Comparison of ENCODE assay signal across 8 cellular contexts in the genomic region with DNA sequence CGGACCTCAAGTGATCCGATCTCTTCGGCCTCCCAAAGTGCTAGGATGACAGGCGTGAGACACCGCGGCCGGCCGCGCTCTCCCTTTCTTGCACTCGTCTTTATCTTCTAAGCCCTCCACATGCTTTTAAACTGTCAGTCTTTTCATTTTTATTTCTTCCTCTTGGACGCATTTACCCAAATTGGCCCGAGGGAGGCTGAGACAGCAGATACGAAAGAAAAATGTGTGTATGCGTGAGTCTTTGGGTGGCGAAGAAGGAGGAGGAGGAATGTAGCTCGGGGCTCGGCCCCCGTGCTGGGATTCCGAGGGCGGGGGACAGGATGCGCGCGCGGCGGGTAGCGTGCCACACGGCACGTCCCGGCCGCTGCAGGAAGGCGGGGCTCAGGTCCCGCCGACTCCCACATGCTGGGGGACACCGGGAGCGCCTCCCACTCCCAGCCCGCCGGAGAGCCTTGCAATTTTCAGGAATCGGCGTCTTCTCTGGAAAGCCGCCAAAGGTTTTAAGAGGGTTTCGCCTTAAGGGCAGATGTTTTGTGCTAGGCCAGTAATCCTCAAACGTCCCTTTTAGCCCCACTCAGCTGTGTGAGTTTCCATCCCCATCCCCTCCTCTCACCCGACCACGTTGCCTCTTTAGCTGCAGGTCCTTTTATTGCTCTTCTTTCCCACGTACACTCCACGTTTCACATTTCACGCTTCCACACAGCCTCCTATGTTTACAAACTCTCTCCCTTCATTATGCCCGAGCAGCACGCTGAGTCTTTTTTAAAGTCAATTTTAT. TPM values are rescaled to one million over a fixed set of nuclear protein-coding genes. Genes with fewer than 3 reads are reported as not detected.
A peak's percentile ranks its signal among the peaks of the same experiment; 100 is the strongest.
DNase-seq lines count a peak whose midpoint lies in the region; ATAC-seq and TF ChIP-seq lines count a peak whose summit lies in the region.

No MANE protein-coding gene starts in this region.

- no peaks in the 10 kb centered on the region for H3K27me3 ChIP-seq in DND-41 (ENCODE audit: insufficient read depth, low read length, poor library complexity)
- no peaks in the 10 kb centered on the region for H3K27me3 ChIP-seq in osteoblast (ENCODE audit: insufficient read depth, low read length)
- no peaks in the 10 kb centered on the region for H3K27me3 ChIP-seq in testis

- 0 to 1% methylated on average over 41 to 49 of the region's 49 CpGs for WGBS in testis, 2 donors

- H3K4me1 ChIP-seq in DND-41 (ENCODE audit: insufficient read depth, low read length) (peaks cover 43% of the 10 kb centered on the region), osteoblast (ENCODE audit: insufficient read depth, low read length) (peaks cover 8% of the 10 kb centered on the region), testis (peaks cover 3% of the 10 kb centered on the region)

- in situ Hi-C loops in KBM-7 (cut with MboI; ENCODE audit: low pct_unique_long_range_greater_than_20kb, low sequenced_read_pairs) = no loop called here
- in situ Hi-C loops in SK-MEL-5 (cut with HindIII; ENCODE audit: low pct_unique_long_range_greater_than_20kb, low sequenced_read_pairs) = no loop called here

- no peak for TF ChIP-seq CTCF in DND-41 (IDR thresholded peaks at IDR 0.05; ENCODE audit: borderline replicate concordance, extremely low read depth, low read length, poor library complexity, severe bottlenecking)
- no peak for TF ChIP-seq CTCF in osteoblast (IDR thresholded peaks at IDR 0.05; ENCODE audit: extremely low read depth, low read depth, low read length)
- peak in 2 of 3 experiments; percentile 9 to 26 for TF ChIP-seq CTCF in testis (IDR thresholded peaks at IDR 0.05)

- TF ChIP-seq POLR2A in testis (IDR thresholded peaks at IDR 0.05) = no peak

- H3K36me3 ChIP-seq in DND-41 (ENCODE audit: insufficient read depth, low read length) (peaks cover 5% of the 10 kb centered on the region; the same call in 1 of the 2 replicates), osteoblast (ENCODE audit: insufficient read depth, low read length) (no peaks in the 10 kb centered on the region), testis (ENCODE audit: low read depth, missing control alignments) (no peaks in the 10 kb centered on the region)

- H3K9me3 ChIP-seq in DND-41 (ENCODE audit: insufficient read depth, low read length, severe bottlenecking) = no peaks in the 10 kb centered on the region
- H3K9me3 ChIP-seq in osteoblast (ENCODE audit: low read depth, low read length) = no peaks in the 10 kb centered on the region
- no peaks in the 10 kb centered on the region for H3K9me3 ChIP-seq in testis

- H3K4me3 ChIP-seq in DND-41 (ENCODE audit: low read depth in 1 of 2, low read length in 2 of 2) (peak overlapping the region; percentile 40 to 71), osteoblast (ENCODE audit: insufficient read depth, low read length) (peak overlapping the region; percentile 74), testis (peak overlapping the region; percentile 54 to 66)

- H3K9ac ChIP-seq in DND-41 (ENCODE audit: low read depth, low read length) = peak overlapping the region; percentile 76

- peak; percentile 90 for DNase-seq in DND-41
- DNase-seq in KBM-7 = peak; percentile 98
- DNase-seq in SK-MEL-5 (ENCODE audit: low read depth, low spot score) = peak; percentile 94
- DNase-seq in activated naive CD4-positive, alpha-beta T cell treated with anti-CD3 and anti-CD28 coated beads, Interleukin-2, amount 50 U/mL, for 16 hours = peak; percentile 91
- DNase-seq in globus pallidus (ENCODE audit: low spot score) = peak; percentile 60
- DNase-seq in osteoblast (ENCODE audit: insufficient read length, low spot score, missing footprints) = peak; percentile 96
- peak; percentile 90 for DNase-seq in testis

- H3K79me2 ChIP-seq in DND-41 (ENCODE audit: insufficient read depth, low read length) (peaks cover 26% of the 10 kb centered on the region), osteoblast (ENCODE audit: insufficient read depth, low read length) (no peaks in the 10 kb centered on the region)

- ATAC-seq in DND-41 (ENCODE audit: insufficient read depth, low read depth) = peak; percentile 100
- ATAC-seq in GM21619 (IDR thresholded peaks at IDR 0.05; ENCODE audit: unreplicated experiment) = peak; percentile 84

- intact Hi-C loops in testis (cut with DNase I; ENCODE audit: low total_unique reads) = no loop called here

- H2AFZ ChIP-seq in DND-41 (ENCODE audit: low read depth, low read length) = peak overlapping the region; percentile 89
- peak overlapping the region; percentile 89 for H2AFZ ChIP-seq in osteoblast (ENCODE audit: low read length)

- H3K27ac ChIP-seq in DND-41 (ENCODE audit: low read length) = peak overlapping the region; percentile 87
- H3K27ac ChIP-seq in osteoblast (ENCODE audit: low read depth, low read length) = peak overlapping the region; percentile 89
- H3K27ac ChIP-seq in testis = peak overlapping the region; percentile 76 to 85

- H4K20me1 ChIP-seq in DND-41 (ENCODE audit: insufficient read depth, low read length) = no peaks in the 10 kb centered on the region
- H4K20me1 ChIP-seq in osteoblast (ENCODE audit: insufficient read depth, low read length) = no peaks in the 10 kb centered on the region

- H3K4me2 ChIP-seq in DND-41 (ENCODE audit: insufficient read depth, low read length) = peak overlapping the region; percentile 83
- H3K4me2 ChIP-seq in osteoblast (ENCODE audit: insufficient read depth, low read length) = peak overlapping the region; percentile 94

RNA-seq across cellular contexts. Expression of gene SLC2A3, which starts 34.7 kb away (rescaled TPM):
- total RNA-seq in SK-MEL-5 (2014; rRNA removed; shearing (Covaris generic)) = 73.6 and 86.9 TPM in 2 replicates
- polyA plus RNA-seq in SK-MEL-5 (2015; cell fraction: cytosol; rRNA removed) = 58.8 and 67.0 TPM in 2 replicates
- polyA plus RNA-seq in SK-MEL-5 (2015; cell fraction: nucleus; rRNA removed) = 76.1 and 128 TPM in 2 replicates
- 117 and 143 TPM in 2 replicates for total RNA-seq in osteoblast
- 10 to 100 TPM; 11.0 to 25.7 TPM for total RNA-seq in testis
- 22.3 TPM for polyA plus RNA-seq in testis (ENCODE audit: insufficient read depth, low read depth, low replicate concordance)

Comparison
In these comparisons a context has a peak if more than half of its experiments do, and no peak if none do; other contexts are left out.
1. Peak in every context shown above with its lines: DNase-seq, ATAC-seq, H3K4me3 ChIP-seq and H3K27ac ChIP-seq.
2. CTCF ChIP-seq: peak in testis (2 of 3); none in DND-41 (single experiment) and osteoblast (single experiment).